Comparison of ENCODE assay signal across 11 cellular contexts in genomic region chr10:72563327-72563932, GRCh38.
A peak's percentile ranks its signal among the peaks of the same experiment; 100 is the strongest.
DNase-seq lines count a peak whose midpoint lies in the region; ATAC-seq and TF ChIP-seq lines count a peak whose summit lies in the region.
"Had no signal": no experiment of that assay in that cellular context is flagged by ENCODE, and none has a peak within 500 bp of the region (broad histone marks: within the 10 kb centered on the region; RNA-seq: fewer than 3 reads in every experiment).

No MANE protein-coding gene starts in this region.

- H3K27me3 Mint-ChIP-seq in activated B cell treated with CpG ODN at 0.5 μM for 24 hours, result no peaks in the 10 kb centered on the region
- H3K27me3 Mint-ChIP-seq in stimulated activated naive CD8-positive, alpha-beta T cell treated with anti-CD3 and anti-CD28 coated beads, Interleukin-15, amount 100 ng/mL, for 72 hours, result no peaks in the 10 kb centered on the region

- CTCF ChIA-PET in activated B cell treated with CpG ODN at 0.5 μM for 24 hours (lab: Charles Lee), result no interaction called here

- H3K4me3 ChIP-seq in MG63, result no peak overlapping the region

- peak overlapping the region; percentile 80 for H3K27ac Mint-ChIP-seq in activated B cell treated with CpG ODN at 0.5 μM for 24 hours
- H3K27ac Mint-ChIP-seq in stimulated activated naive CD8-positive, alpha-beta T cell treated with anti-CD3 and anti-CD28 coated beads, Interleukin-15, amount 100 ng/mL, for 72 hours, result peak overlapping the region; percentile 15 to 81

- intact Hi-C loops in activated B cell treated with CpG ODN at 0.5 μM for 24 hours (cut with micrococcal nuclease), result loop anchor here (1.0 to 10.0 kb wide), 3 partner anchors 63 to 271 kb away; partner anchors contain the start of genes MCU and MICU1

- no peaks in the 10 kb centered on the region for H3K9me3 ChIP-seq in MG63
- H3K9me3 ChIP-seq: BE2C had no signal

- H3K4me3 Mint-ChIP-seq in activated B cell treated with CpG ODN at 0.5 μM for 24 hours, result peak overlapping the region; percentile 50
- H3K4me3 Mint-ChIP-seq in stimulated activated naive CD8-positive, alpha-beta T cell treated with anti-CD3 and anti-CD28 coated beads, Interleukin-15, amount 100 ng/mL, for 72 hours, result peak overlapping the region; percentile 54 to 57

- no peak for TF ChIP-seq CTCF in activated B cell treated with CpG ODN at 0.5 μM for 24 hours (IDR thresholded peaks at IDR 0.05)

- peaks cover 34% of the 10 kb centered on the region for H3K4me1 Mint-ChIP-seq in activated B cell treated with CpG ODN at 0.5 μM for 24 hours
- H3K4me1 Mint-ChIP-seq in stimulated activated naive CD8-positive, alpha-beta T cell treated with anti-CD3 and anti-CD28 coated beads, Interleukin-15, amount 100 ng/mL, for 72 hours, result peaks cover 49% of the 10 kb centered on the region

- peaks cover 36% of the 10 kb centered on the region for H3K36me3 Mint-ChIP-seq in activated B cell treated with CpG ODN at 0.5 μM for 24 hours (ENCODE audit: low read depth)

- ATAC-seq in HG02973 (IDR thresholded peaks at IDR 0.05; ENCODE audit: unreplicated experiment) (peak; percentile 59), activated B cell treated with CpG ODN at 0.5 μM for 24 hours (ENCODE audit: low read depth) (peak; percentile 74)
- ATAC-seq in stimulated activated naive CD8-positive, alpha-beta T cell treated with anti-CD3 and anti-CD28 coated beads, Interleukin-15, amount 100 ng/mL, for 72 hours, result peak; percentile 95

- H3K9me3 Mint-ChIP-seq in activated B cell treated with CpG ODN at 0.5 μM for 24 hours, result no peaks in the 10 kb centered on the region
- H3K9me3 Mint-ChIP-seq in stimulated activated naive CD8-positive, alpha-beta T cell treated with anti-CD3 and anti-CD28 coated beads, Interleukin-15, amount 100 ng/mL, for 72 hours, result peaks cover 0 to 6% of the 10 kb centered on the region in 2 donors

- POLR2A ChIA-PET in activated B cell treated with CpG ODN at 0.5 μM for 24 hours (lab: Charles Lee), result interaction anchor here (0.7 kb wide), 1 partner anchor 533 kb away, joined by 6 read pairs; the partner anchor contains the start of gene P4HA1

- H3K27me3 ChIP-seq in MG63, result no peaks in the 10 kb centered on the region
- H3K27me3 ChIP-seq: BE2C had no signal

- H3K36me3 ChIP-seq in MG63, result peaks cover 6% of the 10 kb centered on the region

- peak; percentile 4 for DNase-seq in activated naive CD4-positive, alpha-beta T cell treated with Interleukin-2 at 50 U/mL for 16 hours
- no peak for DNase-seq in activated naive CD4-positive, alpha-beta T cell (lab: John Stamatoyannopoulos, UW)
- no peak for DNase-seq in activated B cell treated with CpG ODN at 0.5 μM for 24 hours
- DNase-seq in stimulated activated naive CD8-positive, alpha-beta T cell treated with anti-CD3 and anti-CD28 coated beads, Interleukin-15, amount 100 ng/mL, for 72 hours, result peak; percentile 5 to 48
- DNase-seq in MG63, result no peak
- no peak for DNase-seq in mucosa of gallbladder (ENCODE audit: low spot score)
- DNase-seq in NCI-H748 (lab: John Stamatoyannopoulos, UW; ENCODE audit: unreplicated experiment), result no peak
- DNase-seq: BE2C, kidney glomerular epithelial cell, NCI-H2029 treated with DMSO at 0.1 percent for 48 hours had no signal

Comparison
In these comparisons a context has a peak if more than half of its experiments do, and no peak if none do; other contexts are left out.
1. DNase-seq: peak in activated naive CD4-positive, alpha-beta T cell treated with Interleukin-2 at 50 U/mL for 16 hours (single experiment) and stimulated activated naive CD8-positive, alpha-beta T cell treated with anti-CD3 and anti-CD28 coated beads, Interleukin-15, amount 100 ng/mL, for 72 hours (2 of 2); none in activated naive CD4-positive, alpha-beta T cell (0 of 4), activated B cell treated with CpG ODN at 0.5 μM for 24 hours (single experiment), MG63 (single experiment), mucosa of gallbladder (single experiment) and NCI-H748 (single experiment).
2. Peak in every context shown above with its lines, with median percentiles within 50 percentile points of each other: ATAC-seq.